1 cellular context compared by ENCODE assay signal in genomic region chr3:179613807-179614206, GRCh38.
A peak's percentile ranks its signal among the peaks of the same experiment; 100 is the strongest.
TF ChIP-seq lines count a peak whose summit lies in the region.

No MANE protein-coding gene starts in this region.

TF ChIP-seq in SK-N-SH treated with all-trans-retinoic acid at 6 μM for 48 hours, 23 proteins besides CTCF, POLR2A, EP300 and RAD21 (continued from another document):
- TF ChIP-seq, protein P1, sequence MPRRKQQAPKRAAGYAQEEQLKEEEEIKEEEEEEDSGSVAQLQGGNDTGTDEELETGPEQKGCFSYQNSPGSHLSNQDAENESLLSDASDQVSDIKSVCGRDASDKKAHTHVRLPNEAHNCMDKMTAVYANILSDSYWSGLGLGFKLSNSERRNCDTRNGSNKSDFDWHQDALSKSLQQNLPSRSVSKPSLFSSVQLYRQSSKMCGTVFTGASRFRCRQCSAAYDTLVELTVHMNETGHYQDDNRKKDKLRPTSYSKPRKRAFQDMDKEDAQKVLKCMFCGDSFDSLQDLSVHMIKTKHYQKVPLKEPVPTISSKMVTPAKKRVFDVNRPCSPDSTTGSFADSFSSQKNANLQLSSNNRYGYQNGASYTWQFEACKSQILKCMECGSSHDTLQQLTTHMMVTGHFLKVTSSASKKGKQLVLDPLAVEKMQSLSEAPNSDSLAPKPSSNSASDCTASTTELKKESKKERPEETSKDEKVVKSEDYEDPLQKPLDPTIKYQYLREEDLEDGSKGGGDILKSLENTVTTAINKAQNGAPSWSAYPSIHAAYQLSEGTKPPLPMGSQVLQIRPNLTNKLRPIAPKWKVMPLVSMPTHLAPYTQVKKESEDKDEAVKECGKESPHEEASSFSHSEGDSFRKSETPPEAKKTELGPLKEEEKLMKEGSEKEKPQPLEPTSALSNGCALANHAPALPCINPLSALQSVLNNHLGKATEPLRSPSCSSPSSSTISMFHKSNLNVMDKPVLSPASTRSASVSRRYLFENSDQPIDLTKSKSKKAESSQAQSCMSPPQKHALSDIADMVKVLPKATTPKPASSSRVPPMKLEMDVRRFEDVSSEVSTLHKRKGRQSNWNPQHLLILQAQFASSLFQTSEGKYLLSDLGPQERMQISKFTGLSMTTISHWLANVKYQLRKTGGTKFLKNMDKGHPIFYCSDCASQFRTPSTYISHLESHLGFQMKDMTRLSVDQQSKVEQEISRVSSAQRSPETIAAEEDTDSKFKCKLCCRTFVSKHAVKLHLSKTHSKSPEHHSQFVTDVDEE (CRISPR knock-in tag; IDR thresholded peaks at IDR 0.05): peak; percentile 46; the same call in 1 of the 2 replicates
- TF ChIP-seq ARNTL (CRISPR knock-in tag; IDR thresholded peaks at IDR 0.05; ENCODE audit: borderline replicate concordance, low read depth) (no peak), CSDC2 (CRISPR knock-in tag; IDR thresholded peaks at IDR 0.05) (no peak), CSRNP3 (CRISPR knock-in tag; IDR thresholded peaks at IDR 0.05) (peak; percentile 49; the same call in 1 of the 2 replicates), TCF4 (CRISPR knock-in tag; IDR thresholded peaks at IDR 0.05; ENCODE audit: borderline replicate concordance) (peak; percentile 67), ISL1 (CRISPR knock-in tag; IDR thresholded peaks at IDR 0.05) (peak; percentile 99), ZNF8 (CRISPR knock-in tag; IDR thresholded peaks at IDR 0.05) (no peak; the same call in 1 of the 2 replicates), ESRRG (CRISPR knock-in tag; IDR thresholded peaks at IDR 0.05) (0 out of 2 replicates have a peak, but pooled peaks have one; percentile 43), BACH2 (CRISPR knock-in tag; IDR thresholded peaks at IDR 0.05; ENCODE audit: borderline replicate concordance) (no peak), RARB (CRISPR knock-in tag; IDR thresholded peaks at IDR 0.05) (no peak)
TF ChIP-seq in SK-N-SH treated with all-trans-retinoic acid at 6 μM for 48 hours: peak in this region for 9.
